ENCODE assay signal across 1 cellular context in genomic region chr7:36217211-36217960, GRCh38.
TF ChIP-seq lines count a peak whose summit lies in the region.

No MANE protein-coding gene starts in this region.

TF ChIP-seq in GM23338, 12 proteins besides CTCF, POLR2A, EP300 and RAD21:
- TF ChIP-seq REST (IDR thresholded peaks at IDR 0.05; ENCODE audit: unreplicated experiment) = no peak
- no peak for TF ChIP-seq STAT1 (IDR thresholded peaks at IDR 0.05; ENCODE audit: unreplicated experiment)
- TF ChIP-seq ZNF462 (CRISPR knock-in tag; IDR thresholded peaks at IDR 0.05) = no peak
- no peak for TF ChIP-seq ZNF331 (CRISPR knock-in tag; IDR thresholded peaks at IDR 0.05; ENCODE audit: low read depth)
- no peak for TF ChIP-seq ZNF114 (CRISPR knock-in tag; IDR thresholded peaks at IDR 0.05)
- TF ChIP-seq JUNB (IDR thresholded peaks at IDR 0.05; ENCODE audit: unreplicated experiment) = no peak
- no peak for TF ChIP-seq POLR2AphosphoS5 (IDR thresholded peaks at IDR 0.05; ENCODE audit: low read depth)
- TF ChIP-seq EZH2phosphoT487 (IDR thresholded peaks at IDR 0.05; ENCODE audit: unreplicated experiment) = no peak
- TF ChIP-seq CREB1 (CRISPR knock-in tag; IDR thresholded peaks at IDR 0.05; ENCODE audit: low read depth) = no peak
- no peak for TF ChIP-seq EZH2 (IDR thresholded peaks at IDR 0.05; ENCODE audit: low read depth, unreplicated experiment)
- no peak for TF ChIP-seq ETS1 (IDR thresholded peaks at IDR 0.05)
- no peak for TF ChIP-seq NANOG (IDR thresholded peaks at IDR 0.05; ENCODE audit: borderline replicate concordance)
